In the genomic region with DNA sequence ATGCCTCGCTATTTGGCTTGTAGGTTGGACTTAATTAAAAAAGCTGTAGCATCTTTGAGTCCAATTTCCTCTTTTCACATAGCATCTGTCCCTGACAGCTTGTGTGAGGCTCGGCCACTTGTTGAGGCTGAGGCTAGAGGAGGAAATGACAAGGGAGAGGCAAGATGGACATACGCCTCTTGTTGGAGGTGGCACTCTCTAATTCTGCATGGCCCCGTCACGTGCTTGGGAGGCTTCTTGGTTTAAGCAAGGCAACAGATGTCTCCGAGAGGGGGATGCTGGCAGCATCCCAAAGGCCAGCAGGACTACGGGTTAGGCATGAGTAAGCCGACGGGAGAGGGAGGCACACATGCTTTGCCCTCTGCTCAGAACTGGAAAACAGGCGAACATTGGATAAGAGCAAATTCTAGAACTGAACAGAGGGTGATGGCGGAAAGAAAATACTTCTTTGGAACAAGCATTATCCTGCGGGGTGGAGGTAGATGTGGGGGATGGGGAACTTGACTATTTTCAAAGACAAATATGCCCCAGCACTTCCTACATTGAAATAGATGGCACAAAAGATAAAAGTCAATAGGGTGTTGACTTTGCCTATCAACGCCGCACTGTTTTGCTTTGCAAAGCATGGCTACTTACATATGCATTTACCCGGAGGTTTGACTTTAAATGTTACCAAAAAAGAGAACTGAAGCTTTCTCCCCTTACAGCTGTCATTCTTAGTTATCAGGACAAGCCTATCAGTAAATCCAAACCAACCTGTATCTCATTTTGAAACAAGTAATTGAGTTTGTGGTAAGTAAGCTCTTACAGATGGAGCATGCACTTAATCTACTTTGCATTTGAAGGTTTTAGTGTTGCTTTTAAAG, we compare ENCODE assay signal across 8 cellular contexts.
DNase-seq lines count a peak whose midpoint lies in the region; ATAC-seq and TF ChIP-seq lines count a peak whose summit lies in the region.

No MANE protein-coding gene starts in this region.

- 78% methylated on average over 15 of the region's 15 CpGs for WGBS in prostate gland

- POLR2A ChIA-PET in A673 (lab: Charles Lee; ENCODE audit: low non-redundant PET): interaction anchor here (0.6 kb wide), 1 partner anchor 11 kb away, joined by 4 read pairs; no protein-coding TSS in a partner anchor

- no peak for TF ChIP-seq POLR2A in prostate gland (IDR thresholded peaks at IDR 0.05)

- H3K4me1 ChIP-seq in prostate gland (replicated peaks) (no peaks in the 10 kb centered on the region), A673 (ENCODE audit: insufficient read depth, low read length, poor library complexity, severe bottlenecking) (peaks cover 29% of the 10 kb centered on the region)

- no peak for TF ChIP-seq CTCF in prostate gland (IDR thresholded peaks at IDR 0.05)
- TF ChIP-seq CTCF in A673 (conservative IDR thresholded peaks at IDR 0.05; ENCODE audit: low read depth, low read length): no peak

- no peaks in the 10 kb centered on the region for H3K36me3 ChIP-seq in prostate gland
- H3K36me3 ChIP-seq in A673 (ENCODE audit: insufficient read depth, low read length, poor library complexity, severe bottlenecking): no peaks in the 10 kb centered on the region

- DNase-seq in NCI-H1694 treated with DMSO at 0.1 percent for 48 hours (lab: John Stamatoyannopoulos, UW) (peak; percentile 21), substantia nigra (lab: John Stamatoyannopoulos, UW) (peak in 48 of 49 donors; percentile 15 to 97 (median 50)), prostate gland (ENCODE audit: low spot score) (no peak), A673 (ENCODE audit: low spot score) (no peak)
- DNase-seq in stimulated activated CD4-positive, alpha-beta T cell treated with anti-CD3 and anti-CD28 coated beads, Interleukin-4, amount 100 ng/mL, for 24 hours: no peak

- H3K4me3 ChIP-seq in prostate gland: no peak overlapping the region
- no peak overlapping the region for H3K4me3 ChIP-seq in A673 (ENCODE audit: low read depth, low read length, poor library complexity, severe bottlenecking)

- no peaks in the 10 kb centered on the region for H3K27me3 ChIP-seq in prostate gland (replicated peaks; ENCODE audit: insufficient read depth)
- no peaks in the 10 kb centered on the region for H3K27me3 ChIP-seq in A673 (replicated peaks; ENCODE audit: insufficient read depth, low read depth, low read length, poor library complexity)

- ATAC-seq in GM18499 (IDR thresholded peaks at IDR 0.05; ENCODE audit: insufficient read depth, unreplicated experiment): peak; percentile 77
- ATAC-seq in HG02571 (IDR thresholded peaks at IDR 0.05; ENCODE audit: unreplicated experiment): peak; percentile 57

- H3K27ac ChIP-seq in cingulate gyrus (ENCODE audit: low read depth, low read length) (peak overlapping the region; percentile 87), substantia nigra (ENCODE audit: low read depth, low read length, poor library complexity, severe bottlenecking) (peak overlapping the region; percentile 93), prostate gland (peak overlapping the region in 1 of 2 donors; percentile 31), A673 (ENCODE audit: low read depth, low read length, poor library complexity, severe bottlenecking) (no peak overlapping the region)

- H3K9me3 ChIP-seq in prostate gland (no peaks in the 10 kb centered on the region), A673 (ENCODE audit: low read depth, low read length, poor library complexity, severe bottlenecking) (no peaks in the 10 kb centered on the region)

- no TSS peak for BruUV-seq in A673 (replicated peaks; lab: Mats Ljungman, UMichigan)

- intact Hi-C loops in prostate gland (cut with DNase I) (no loop called here), A673 (cut with micrococcal nuclease; ENCODE audit: unreplicated experiment) (loop anchor here (5.0 kb wide), 1 partner anchor 77 kb away; no protein-coding TSS in a partner anchor)

- CTCF ChIA-PET in A673 (lab: Charles Lee): no interaction called here

Comparison
In these comparisons a context has a peak if more than half of its experiments do, and no peak if none do; other contexts are left out.
1. DNase-seq: peak in NCI-H1694 treated with DMSO at 0.1 percent for 48 hours (single experiment) and substantia nigra (48 of 49); none in stimulated activated CD4-positive, alpha-beta T cell treated with anti-CD3 and anti-CD28 coated beads, Interleukin-4, amount 100 ng/mL, for 24 hours (single experiment), prostate gland (single experiment) and A673 (single experiment).